In the genomic region with DNA sequence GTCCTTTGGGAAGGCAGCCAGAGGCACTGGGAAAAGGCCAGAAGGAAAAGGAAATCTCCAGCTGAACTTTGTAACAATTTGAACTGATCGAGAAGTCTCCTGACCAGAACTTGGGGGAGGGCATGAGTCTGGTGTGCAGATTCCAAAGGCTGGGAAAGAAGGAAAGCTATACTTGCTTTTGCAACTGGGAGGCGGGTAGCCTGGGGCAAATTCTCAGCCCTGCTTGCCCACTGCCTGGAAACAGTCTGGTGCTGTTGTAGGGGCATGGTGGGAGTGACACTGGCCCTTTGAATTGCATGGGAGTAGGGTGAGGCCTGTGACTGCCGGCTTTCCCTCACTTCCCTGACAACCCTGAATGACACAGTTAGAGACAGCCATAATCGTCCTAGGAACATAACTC, we compare ENCODE assay signal across 15 cellular contexts.
DNase-seq lines count a peak whose midpoint lies in the region; ATAC-seq and TF ChIP-seq lines count a peak whose summit lies in the region.
"Had no signal": no experiment of that assay in that cellular context is flagged by ENCODE, and none has a peak within 500 bp of the region (broad histone marks: within the 10 kb centered on the region; RNA-seq: fewer than 3 reads in every experiment).

No MANE protein-coding gene starts in this region.

- H4K20me1 ChIP-seq in PC-9 (ENCODE audit: insufficient read depth), result no peaks in the 10 kb centered on the region
- H4K20me1 ChIP-seq: BLaER1 treated with 17β-estradiol and CSF1 and Interleukin-3, amounts not matched to agents 10 nM and 100 nM had no signal

- BruUV-seq in PC-9 (replicated peaks; lab: Mats Ljungman, UMichigan), result no TSS peak

- H3K79me2 ChIP-seq in PC-9 (ENCODE audit: low read depth), result no peaks in the 10 kb centered on the region

- H3K4me1 ChIP-seq in testis (no peaks in the 10 kb centered on the region), PC-9 (replicated peaks; ENCODE audit: insufficient read depth) (no peaks in the 10 kb centered on the region)
- H3K4me1 ChIP-seq: BLaER1 treated with 17β-estradiol and CSF1 and Interleukin-3, amounts not matched to agents 10 nM and 100 nM had no signal

- peak; percentile 14 for DNase-seq in EL
- DNase-seq in RPMI7951 (ENCODE audit: low read depth), result peak; percentile 17
- DNase-seq in foreskin melanocyte, result peak; percentile 10
- DNase-seq in testis, result peak; percentile 42
- DNase-seq in NCI-H2227 (lab: John Stamatoyannopoulos, UW; ENCODE audit: unreplicated experiment), result no peak
- no peak for DNase-seq in PC-9
- DNase-seq in stimulated activated CD4-positive, alpha-beta T cell treated with anti-CD3 and anti-CD28 coated beads, Interleukin-2, amount 100 ng/mL, for 48 hours, result no peak
- DNase-seq: ACHN; CD4-positive, CD25-positive, alpha-beta regulatory T cell; DMS53; GF-D8; GM23248; H7 had no signal

- no peaks in the 10 kb centered on the region for H3F3A ChIP-seq in PC-9 (ENCODE audit: insufficient read depth, low read depth)

- no peak for TF ChIP-seq CTCF in testis (IDR thresholded peaks at IDR 0.05)
- TF ChIP-seq CTCF in PC-9 (conservative IDR thresholded peaks at IDR 0.05), result no peak

- no peak overlapping the region for H3K27ac ChIP-seq in testis
- H3K27ac ChIP-seq in PC-9, result no peak overlapping the region
- H3K27ac ChIP-seq: BLaER1 treated with 17β-estradiol and CSF1 and Interleukin-3, amounts not matched to agents 10 nM and 100 nM; GM23248 had no signal

- intact Hi-C loops in testis (cut with DNase I; ENCODE audit: low total_unique reads), result no loop called here
- intact Hi-C loops in PC-9 (cut with micrococcal nuclease; ENCODE audit: unreplicated experiment), result no loop called here

- POLR2A ChIA-PET in PC-9 (lab: Charles Lee; ENCODE audit: unreplicated experiment), result no interaction called here

- H3K36me3 ChIP-seq in testis (ENCODE audit: low read depth, missing control alignments), result no peaks in the 10 kb centered on the region
- no peaks in the 10 kb centered on the region for H3K36me3 ChIP-seq in PC-9 (ENCODE audit: low read depth)
- H3K36me3 ChIP-seq: BLaER1 treated with 17β-estradiol and CSF1 and Interleukin-3, amounts not matched to agents 10 nM and 100 nM had no signal

- H3K9me3 ChIP-seq in testis, result no peaks in the 10 kb centered on the region
- no peaks in the 10 kb centered on the region for H3K9me3 ChIP-seq in PC-9 (ENCODE audit: insufficient read depth, low read depth)
- H3K9me3 ChIP-seq: BLaER1 treated with 17β-estradiol and CSF1 and Interleukin-3, amounts not matched to agents 10 nM and 100 nM had no signal

- H3K4me3 ChIP-seq in testis (no peak overlapping the region), PC-9 (no peak overlapping the region)
- H3K4me3 ChIP-seq: BLaER1 treated with 17β-estradiol and CSF1 and Interleukin-3, amounts not matched to agents 10 nM and 100 nM; GM23248 had no signal

- CTCF ChIA-PET in PC-9 (lab: Charles Lee), result no interaction called here

- H3K4me2 ChIP-seq in PC-9, result no peak overlapping the region
- H3K4me2 ChIP-seq: BLaER1 treated with 17β-estradiol and CSF1 and Interleukin-3, amounts not matched to agents 10 nM and 100 nM had no signal

- no peak overlapping the region for H2AFZ ChIP-seq in PC-9
- H2AFZ ChIP-seq: GM23248 had no signal

- 68 to 70% methylated on average over 4 of the region's 4 CpGs for WGBS in testis, 2 donors

- no peaks in the 10 kb centered on the region for H3K9me2 ChIP-seq in PC-9 (ENCODE audit: insufficient read depth)

- no peak for TF ChIP-seq POLR2A in testis (IDR thresholded peaks at IDR 0.05)

- no peak for ATAC-seq in GM21423 (IDR thresholded peaks at IDR 0.05; ENCODE audit: unreplicated experiment)

- H3K27me3 ChIP-seq in testis (no peaks in the 10 kb centered on the region), PC-9 (ENCODE audit: insufficient read depth, low read depth) (no peaks in the 10 kb centered on the region)
- H3K27me3 ChIP-seq: BLaER1 treated with 17β-estradiol and CSF1 and Interleukin-3, amounts not matched to agents 10 nM and 100 nM had no signal

Comparison
In these comparisons a context has a peak if more than half of its experiments do, and no peak if none do; other contexts are left out.
1. DNase-seq: peak in EL (single experiment), RPMI7951 (single experiment), foreskin melanocyte (single experiment) and testis (single experiment); none in NCI-H2227 (single experiment), PC-9 (0 of 2) and stimulated activated CD4-positive, alpha-beta T cell treated with anti-CD3 and anti-CD28 coated beads, Interleukin-2, amount 100 ng/mL, for 48 hours (0 of 2).